ENCODE assay signal across 8 cellular contexts in genomic region chr20:62156592-62157386, GRCh38. TPM values are rescaled to one million over a fixed set of nuclear protein-coding genes. Genes with fewer than 3 reads are reported as not detected.
DNase-seq lines count a peak whose midpoint lies in the region; ATAC-seq and TF ChIP-seq lines count a peak whose summit lies in the region.

No MANE protein-coding gene starts in this region.

- H4K20me1 ChIP-seq in Loucy (ENCODE audit: insufficient read depth, low read length, poor library complexity, severe bottlenecking): peaks cover 32% of the 10 kb centered on the region

- no peak overlapping the region for H3K4me3 Mint-ChIP-seq in memory B cell

- TF ChIP-seq CTCF in Loucy (conservative IDR thresholded peaks at IDR 0.05; ENCODE audit: low read length): peak; percentile 79

- H3K4me1 ChIP-seq in Loucy (ENCODE audit: insufficient read depth, low read length, poor library complexity, severe bottlenecking): no peaks in the 10 kb centered on the region

- H3K27me3 Mint-ChIP-seq in memory B cell: no peaks in the 10 kb centered on the region

- no peak overlapping the region for H3K4me3 ChIP-seq in Loucy (ENCODE audit: low read length, poor library complexity, severe bottlenecking)

- H3K79me2 ChIP-seq in Loucy (ENCODE audit: insufficient read depth, low read length): peaks cover 79% of the 10 kb centered on the region

- no peak overlapping the region for H2AFZ ChIP-seq in Loucy (ENCODE audit: low read length)

- H3K27me3 ChIP-seq in Loucy (ENCODE audit: insufficient read depth, low read length, poor library complexity, severe bottlenecking): no peaks in the 10 kb centered on the region

- H3F3A ChIP-seq in Loucy (ENCODE audit: low read depth): no peaks in the 10 kb centered on the region

- peak; percentile 99 for ATAC-seq in memory B cell (ENCODE audit: low read depth)
- ATAC-seq in GM21447 (IDR thresholded peaks at IDR 0.05; ENCODE audit: unreplicated experiment): no peak

- DNase-seq in NCI-H2196 (lab: John Stamatoyannopoulos, UW; ENCODE audit: unreplicated experiment) (peak; percentile 21), NCI-H2196 treated with DMSO at 0.1 percent for 48 hours (lab: John Stamatoyannopoulos, UW; ENCODE audit: unreplicated experiment) (no peak), dermis blood vessel endothelial cell (peak; percentile 75), memory B cell (ENCODE audit: low spot score in 2 of 2) (peak; percentile 63 to 65)
- DNase-seq in activated CD4-positive, alpha-beta T cell treated with anti-CD3 and anti-CD28 coated beads for 48 hours: peak; percentile 85
- peak; percentile 55 to 60 for DNase-seq in stimulated activated CD8-positive, alpha-beta memory T cell treated with anti-CD3 and anti-CD28 coated beads, Interleukin-7, amount 100 ng/mL, for 4 hours (ENCODE audit: low read depth in 2 of 2)

- no peaks in the 10 kb centered on the region for H3K9me3 Mint-ChIP-seq in memory B cell

- H3K9me3 ChIP-seq in Loucy (ENCODE audit: insufficient read depth, low read depth, low read length): no peaks in the 10 kb centered on the region

- peaks cover 11% of the 10 kb centered on the region for H3K4me1 Mint-ChIP-seq in memory B cell

- peaks cover 25% of the 10 kb centered on the region for H3K36me3 Mint-ChIP-seq in memory B cell

- H3K9me2 ChIP-seq in Loucy (replicated peaks; ENCODE audit: low read depth, low read length): no peaks in the 10 kb centered on the region

- no peak overlapping the region for H3K9ac ChIP-seq in Loucy (ENCODE audit: low read depth, low read length, poor library complexity, severe bottlenecking)

- H3K36me3 ChIP-seq in Loucy (ENCODE audit: insufficient read depth, low read length): peaks cover 55% of the 10 kb centered on the region; the same call in 1 of the 2 replicates

- no peak overlapping the region for H3K4me2 ChIP-seq in Loucy (ENCODE audit: low read depth, low read length, poor library complexity, severe bottlenecking)

- H3K27ac Mint-ChIP-seq in memory B cell: no peak overlapping the region

RNA-seq across cellular contexts. Expression of gene SS18L1, which starts 13.2 kb away (rescaled TPM):
- total RNA-seq in dermis blood vessel endothelial cell: 13.8 and 16.5 TPM in 2 replicates

RNA-seq across cellular contexts. Expression of gene PSMA7, which starts 13.6 kb away (rescaled TPM):
- total RNA-seq in dermis blood vessel endothelial cell: 450 and 557 TPM in 2 replicates

RNA-seq across cellular contexts. Expression of gene MTG2, which starts 26.0 kb away (rescaled TPM):
- total RNA-seq in dermis blood vessel endothelial cell: 19.3 and 26.7 TPM in 2 replicates

RNA-seq across cellular contexts. Expression of gene LSM14B, which starts 34.5 kb away (rescaled TPM):
- 31.3 and 32.8 TPM in 2 replicates for total RNA-seq in dermis blood vessel endothelial cell
